Comparison of ENCODE assay signal across 8 cellular contexts in the genomic region with DNA sequence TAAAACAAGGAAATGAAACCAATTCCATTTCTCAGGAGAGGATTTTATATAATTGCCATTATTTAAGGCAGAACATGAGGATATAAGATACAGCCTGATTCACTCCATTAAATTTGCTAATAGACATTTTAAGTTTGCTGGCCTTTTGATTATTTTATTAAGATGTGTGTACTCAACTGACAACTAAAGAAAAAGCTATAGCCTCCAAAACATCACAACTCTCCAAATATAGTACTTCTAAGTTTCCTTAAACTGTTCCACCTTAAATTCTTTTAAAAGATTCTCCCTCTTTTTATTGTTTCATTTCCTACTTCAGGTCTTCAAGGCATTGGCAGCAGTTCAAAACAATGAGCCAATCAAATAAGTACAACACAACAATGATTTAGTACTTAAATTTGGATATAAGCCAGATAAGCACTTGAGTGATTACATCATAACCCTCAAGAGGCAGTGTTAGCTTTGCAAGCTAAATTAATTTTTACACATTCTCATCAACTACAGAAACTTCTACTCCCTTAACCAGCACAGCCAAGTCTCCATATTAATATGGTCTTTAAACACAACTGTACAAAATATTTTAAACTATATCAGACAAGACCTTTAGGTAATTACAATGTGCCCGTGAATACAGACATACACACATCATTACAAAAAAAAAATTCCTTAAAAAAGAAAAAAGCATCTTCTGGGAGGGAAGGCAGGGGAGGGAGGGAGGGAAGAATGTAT.
A peak's percentile ranks its signal among the peaks of the same experiment; 100 is the strongest.
DNase-seq lines count a peak whose midpoint lies in the region; ATAC-seq and TF ChIP-seq lines count a peak whose summit lies in the region.

No MANE protein-coding gene starts in this region.

- no peak for TF ChIP-seq CTCF in Loucy (conservative IDR thresholded peaks at IDR 0.05; ENCODE audit: low read length)
- TF ChIP-seq CTCF in RWPE2 (IDR thresholded peaks at IDR 0.05; ENCODE audit: poor library complexity, severe bottlenecking): no peak
- TF ChIP-seq CTCF in fibroblast of the aortic adventitia (IDR thresholded peaks at IDR 0.05; ENCODE audit: insufficient read depth, low read length): no peak
- no peak for TF ChIP-seq CTCF in retinal pigment epithelial cell (conservative IDR thresholded peaks at IDR 0.05; ENCODE audit: low read depth, low read length)

- peaks cover 8% of the 10 kb centered on the region for H3K4me1 ChIP-seq in Loucy (ENCODE audit: insufficient read depth, low read length, poor library complexity, severe bottlenecking)
- H3K4me1 ChIP-seq in RWPE2 (ENCODE audit: insufficient read depth, poor library complexity, severe bottlenecking): peaks cover 26% of the 10 kb centered on the region

- peak overlapping the region; percentile 55 for H3K27ac ChIP-seq in RWPE2 (ENCODE audit: poor library complexity, severe bottlenecking)

- DNase-seq in COR-L47 (lab: John Stamatoyannopoulos, UW): peak; percentile 90
- no peak for DNase-seq in RWPE2 (ENCODE audit: low spot score)
- DNase-seq in fibroblast of the aortic adventitia (ENCODE audit: low read depth): peak; percentile 88
- DNase-seq in retinal pigment epithelial cell (ENCODE audit: low read depth): peak; percentile 92
- DNase-seq in amniotic stem cell (lab: John Stamatoyannopoulos, UW): no peak

- H3K36me3 ChIP-seq in Loucy (ENCODE audit: insufficient read depth, low read length) (peaks cover 30% of the 10 kb centered on the region; the same call in 1 of the 2 replicates), RWPE2 (ENCODE audit: low read depth) (peaks cover 35% of the 10 kb centered on the region)

- H3K9me3 ChIP-seq in Loucy (ENCODE audit: insufficient read depth, low read depth, low read length) (no peaks in the 10 kb centered on the region), RWPE2 (ENCODE audit: severe bottlenecking) (no peaks in the 10 kb centered on the region)

- H4K20me1 ChIP-seq in Loucy (ENCODE audit: insufficient read depth, low read length, poor library complexity, severe bottlenecking): no peaks in the 10 kb centered on the region

- peaks cover 21% of the 10 kb centered on the region; the same call in 1 of the 2 replicates for H3K79me2 ChIP-seq in Loucy (ENCODE audit: insufficient read depth, low read length)

- H3K4me3 ChIP-seq in Loucy (ENCODE audit: low read length, poor library complexity, severe bottlenecking): no peak overlapping the region
- H3K4me3 ChIP-seq in RWPE2 (ENCODE audit: severe bottlenecking): no peak overlapping the region
- H3K4me3 ChIP-seq in fibroblast of the aortic adventitia (ENCODE audit: low read depth, low read length): no peak overlapping the region
- no peak overlapping the region for H3K4me3 ChIP-seq in retinal pigment epithelial cell (ENCODE audit: low read length)

- no peak overlapping the region for H3K9ac ChIP-seq in Loucy (ENCODE audit: low read depth, low read length, poor library complexity, severe bottlenecking)

- H3K27me3 ChIP-seq in Loucy (ENCODE audit: insufficient read depth, low read length, poor library complexity, severe bottlenecking) (no peaks in the 10 kb centered on the region), RWPE2 (ENCODE audit: insufficient read depth, poor library complexity, severe bottlenecking) (no peaks in the 10 kb centered on the region)

- H3K4me2 ChIP-seq in Loucy (ENCODE audit: low read depth, low read length, poor library complexity, severe bottlenecking): peak overlapping the region; percentile 10

- H3K9me2 ChIP-seq in Loucy (replicated peaks; ENCODE audit: low read depth, low read length): no peaks in the 10 kb centered on the region

- no peaks in the 10 kb centered on the region; the same call in 1 of the 2 replicates for H3F3A ChIP-seq in Loucy (ENCODE audit: low read depth)

- peak; percentile 87 for ATAC-seq in RWPE2 (ENCODE audit: low read depth)
- no peak for ATAC-seq in GM18520 (IDR thresholded peaks at IDR 0.05; ENCODE audit: unreplicated experiment)
- no peak for ATAC-seq in GM19035 (IDR thresholded peaks at IDR 0.05; ENCODE audit: unreplicated experiment)

- no peak overlapping the region for H2AFZ ChIP-seq in Loucy (ENCODE audit: low read length)

Comparison
In these comparisons a context has a peak if more than half of its experiments do, and no peak if none do; other contexts are left out.
1. DNase-seq: peak in COR-L47 (single experiment), fibroblast of the aortic adventitia (single experiment) and retinal pigment epithelial cell (single experiment); none in RWPE2 (single experiment) and amniotic stem cell (single experiment).